8 cellular contexts compared by ENCODE assay signal in genomic region chr13:97224544-97225324, GRCh38. TPM values are rescaled to one million over a fixed set of nuclear protein-coding genes. Genes with fewer than 3 reads are reported as not detected.
A peak's percentile ranks its signal among the peaks of the same experiment; 100 is the strongest.
DNase-seq lines count a peak whose midpoint lies in the region; ATAC-seq, FAIRE-seq and TF ChIP-seq lines count a peak whose summit lies in the region.

No MANE protein-coding gene starts in this region.

- ATAC-seq in stimulated activated naive CD8-positive, alpha-beta T cell treated with anti-CD3 and anti-CD28 coated beads, Interleukin-15, amount 100 ng/mL, for 72 hours = no peak
- ATAC-seq in HG02840 (IDR thresholded peaks at IDR 0.05; ENCODE audit: low FRiP score, unreplicated experiment) = no peak

- H3K9ac ChIP-seq in kidney (ENCODE audit: low read length in 2 of 2) = peak overlapping the region; percentile 94 to 97

- H3K27ac Mint-ChIP-seq in stimulated activated naive CD8-positive, alpha-beta T cell treated with anti-CD3 and anti-CD28 coated beads, Interleukin-15, amount 100 ng/mL, for 72 hours = peak overlapping the region; percentile 79 to 98

- peak overlapping the region; percentile 87 to 92 for H3K4me3 Mint-ChIP-seq in stimulated activated naive CD8-positive, alpha-beta T cell treated with anti-CD3 and anti-CD28 coated beads, Interleukin-15, amount 100 ng/mL, for 72 hours

- peak; percentile 17 for FAIRE-seq in kidney (lab: Jason Lieb, UNC)

- no peak for TF ChIP-seq CTCF in kidney (IDR thresholded peaks at IDR 0.05; ENCODE audit: borderline replicate concordance, extremely low read depth, insufficient read depth)

- DNase-seq in NCI-H1417 (lab: John Stamatoyannopoulos, UW) = peak; percentile 49 to 81 (median 64)
- no peak for DNase-seq in NCI-H1417 treated with DMSO at 0.1 percent for 48 hours (lab: John Stamatoyannopoulos, UW)
- DNase-seq in NCI-H2171 (lab: John Stamatoyannopoulos, UW) = peak; percentile 42
- peak; percentile 31 for DNase-seq in amniotic epithelial cell (ENCODE audit: low read depth)
- DNase-seq in kidney = no peak
- DNase-seq in stimulated activated naive CD8-positive, alpha-beta T cell treated with anti-CD3 and anti-CD28 coated beads, Interleukin-15, amount 100 ng/mL, for 72 hours = peak in 1 of 2 donors; percentile 30
- no peak for DNase-seq in AML-193 (lab: John Stamatoyannopoulos, UW)

- peaks cover 53% of the 10 kb centered on the region for H3K4me1 Mint-ChIP-seq in stimulated activated naive CD8-positive, alpha-beta T cell treated with anti-CD3 and anti-CD28 coated beads, Interleukin-15, amount 100 ng/mL, for 72 hours

- peaks cover 19 to 23% of the 10 kb centered on the region in 2 donors for H3K4me1 ChIP-seq in kidney (ENCODE audit: control insufficient read depth in 1 of 2, insufficient read depth in 1 of 2, low read depth in 1 of 2, low read length in 2 of 2)

- peak overlapping the region; percentile 78 to 91 for H3K4me3 ChIP-seq in kidney (ENCODE audit: low read length in 2 of 2)

- intact Hi-C loops in kidney (cut with DNase I) = loop anchor here (10.0 kb wide), 1 partner anchor 110 kb away; no protein-coding TSS in a partner anchor

- H3K27ac ChIP-seq in kidney (ENCODE audit: low read depth in 2 of 2, low read length in 2 of 2) = peak overlapping the region; percentile 97

- H3K9me3 ChIP-seq in kidney (ENCODE audit: control insufficient read depth in 1 of 2, low read length in 2 of 2) = no peaks in the 10 kb centered on the region

- H3K27me3 Mint-ChIP-seq in stimulated activated naive CD8-positive, alpha-beta T cell treated with anti-CD3 and anti-CD28 coated beads, Interleukin-15, amount 100 ng/mL, for 72 hours = no peaks in the 10 kb centered on the region

- H3K9me3 Mint-ChIP-seq in stimulated activated naive CD8-positive, alpha-beta T cell treated with anti-CD3 and anti-CD28 coated beads, Interleukin-15, amount 100 ng/mL, for 72 hours = no peaks in the 10 kb centered on the region

- H3K36me3 ChIP-seq in kidney (ENCODE audit: control insufficient read depth in 1 of 2, insufficient read depth in 2 of 2, low read length in 2 of 2) = no peaks in the 10 kb centered on the region

RNA-seq across cellular contexts. Expression of gene MBNL2, which starts 2.6 kb away (rescaled TPM):
- total RNA-seq in kidney = 70.5 TPM
- polyA plus RNA-seq in kidney (ENCODE audit: insufficient read depth, low read depth, low replicate concordance) = 18.8 TPM

Comparison
In these comparisons a context has a peak if more than half of its experiments do, and no peak if none do; other contexts are left out.
1. DNase-seq: peak in NCI-H1417 (3 of 3), NCI-H2171 (single experiment) and amniotic epithelial cell (single experiment); none in NCI-H1417 treated with DMSO at 0.1 percent for 48 hours (single experiment), kidney (single experiment) and AML-193 (0 of 2).